In genomic region chr10:44857363-44858016, GRCh38 we compare ENCODE assay signal across 8 cellular contexts. TPM values are rescaled to one million over a fixed set of nuclear protein-coding genes. Genes with fewer than 3 reads are reported as not detected.
DNase-seq lines count a peak whose midpoint lies in the region; ATAC-seq and TF ChIP-seq lines count a peak whose summit lies in the region.

No MANE protein-coding gene starts in this region.

- no peaks in the 10 kb centered on the region for H4K20me1 ChIP-seq in GM23338 (replicated peaks; ENCODE audit: insufficient read depth)
- no peaks in the 10 kb centered on the region for H4K20me1 ChIP-seq in MM.1S (ENCODE audit: insufficient read depth, low read length)

- H3K9ac ChIP-seq in MM.1S (ENCODE audit: low read length) = no peak overlapping the region

- peaks cover 2% of the 10 kb centered on the region; the same call in 1 of the 2 replicates for H3K27me3 ChIP-seq in GM23338 (ENCODE audit: insufficient read depth)
- H3K27me3 ChIP-seq in MM.1S (replicated peaks; ENCODE audit: insufficient read depth, low read length) = no peaks in the 10 kb centered on the region

- DNase-seq in GM04503 (ENCODE audit: low read depth) (peak; percentile 33), GM23338 (ENCODE audit: low spot score) (peak; percentile 95), MM.1S (peak; percentile 59), cerebellar cortex (ENCODE audit: low spot score) (peak; percentile 40), left kidney (ENCODE audit: low read depth, low spot score) (peak; percentile 79)
- peak; percentile 3 to 26 (median 15) for DNase-seq in activated CD4-positive, CD25-positive, alpha-beta regulatory T cell (lab: John Stamatoyannopoulos, UW)
- peak; percentile 12 to 54 (median 28) for DNase-seq in stimulated activated CD4-positive, alpha-beta T cell treated with anti-CD3 and anti-CD28 coated beads, TNF-alpha, amount 100 ng/mL, for 24 hours (ENCODE audit: low read depth in 3 of 3)

- H3K36me3 ChIP-seq in GM23338 (ENCODE audit: insufficient read depth) (no peaks in the 10 kb centered on the region), MM.1S (replicated peaks; ENCODE audit: insufficient read depth, low read length) (no peaks in the 10 kb centered on the region)

- H3K9me3 ChIP-seq in MM.1S (replicated peaks; ENCODE audit: insufficient read depth, low read length) = no peaks in the 10 kb centered on the region

- H3K4me1 Mint-ChIP-seq in GM23338 = peaks cover 21% of the 10 kb centered on the region

- no peaks in the 10 kb centered on the region; the same call in 2 of the 3 replicates for H3K36me3 Mint-ChIP-seq in GM23338 (ENCODE audit: low read depth)

- H3F3A ChIP-seq in GM23338 (replicated peaks; ENCODE audit: low read depth) = no peaks in the 10 kb centered on the region
- 0 out of 2 replicates have a peak, but pooled peaks cover 6% of the 10 kb centered on the region for H3F3A ChIP-seq in MM.1S (ENCODE audit: insufficient read depth, low read length)

- H3K27me3 Mint-ChIP-seq in GM23338 (ENCODE audit: insufficient read depth, low read depth, poor library complexity) = peaks cover 9% of the 10 kb centered on the region

- H3K4me3 ChIP-seq in GM23338 (no peak overlapping the region), MM.1S (ENCODE audit: low read length) (no peak overlapping the region)

- no peak overlapping the region for H3K27ac ChIP-seq in GM23338 (ENCODE audit: low read depth)
- H3K27ac ChIP-seq in MM.1S (ENCODE audit: low read length) = no peak overlapping the region

- TF ChIP-seq CTCF in GM23338 (conservative IDR thresholded peaks at IDR 0.05; ENCODE audit: low read depth in 2 of 2) (peak; percentile 97 to 98), MM.1S (IDR thresholded peaks at IDR 0.05; ENCODE audit: low read length) (peak; percentile 99)

- peak; percentile 91 for ATAC-seq in GM23338
- no peak for ATAC-seq in HG03196 (IDR thresholded peaks at IDR 0.05; ENCODE audit: unreplicated experiment)

- H2AFZ ChIP-seq in GM23338 (no peak overlapping the region), MM.1S (ENCODE audit: low read length) (no peak overlapping the region)

- H3K4me3 Mint-ChIP-seq in GM23338 = no peak overlapping the region

- H3K79me2 ChIP-seq in GM23338 (replicated peaks; ENCODE audit: insufficient read depth) (no peaks in the 10 kb centered on the region), MM.1S (ENCODE audit: low read length) (no peaks in the 10 kb centered on the region)

- H3K4me2 ChIP-seq in GM23338 (no peak overlapping the region), MM.1S (ENCODE audit: low read depth, low read length) (no peak overlapping the region)

- H3K4me1 ChIP-seq in GM23338 (ENCODE audit: insufficient read depth) (peaks cover 5% of the 10 kb centered on the region), MM.1S (ENCODE audit: low read length) (peaks cover 17% of the 10 kb centered on the region)

- H3K9me2 ChIP-seq in GM23338 (ENCODE audit: insufficient read depth) (peaks cover 3% of the 10 kb centered on the region; the same call in 1 of the 2 replicates), MM.1S (replicated peaks; ENCODE audit: insufficient read depth, low read length) (no peaks in the 10 kb centered on the region)

- peaks cover 4% of the 10 kb centered on the region; the same call in 2 of the 3 replicates for H3K9me3 Mint-ChIP-seq in GM23338

- peak overlapping the region; percentile 64; the same call in 1 of the 2 replicates for H3K27ac Mint-ChIP-seq in GM23338

TF ChIP-seq in GM23338, 12 proteins besides CTCF, POLR2A, EP300 and RAD21 (continues in another document):
- TF ChIP-seq ZNF114 (CRISPR knock-in tag; IDR thresholded peaks at IDR 0.05) = no peak
- TF ChIP-seq EZH2 (IDR thresholded peaks at IDR 0.05; ENCODE audit: low read depth, unreplicated experiment) = no peak
- no peak for TF ChIP-seq ZNF331 (CRISPR knock-in tag; IDR thresholded peaks at IDR 0.05; ENCODE audit: low read depth)
- TF ChIP-seq REST (IDR thresholded peaks at IDR 0.05; ENCODE audit: unreplicated experiment) = no peak
- TF ChIP-seq POLR2AphosphoS5 (IDR thresholded peaks at IDR 0.05; ENCODE audit: low read depth) = no peak
- TF ChIP-seq ETS1 (IDR thresholded peaks at IDR 0.05) = no peak
- TF ChIP-seq STAT1 (IDR thresholded peaks at IDR 0.05; ENCODE audit: unreplicated experiment) = no peak
- peak; percentile 12; the same call in 1 of the 2 replicates for TF ChIP-seq CREB1 (CRISPR knock-in tag; IDR thresholded peaks at IDR 0.05; ENCODE audit: low read depth)
- TF ChIP-seq JUNB (IDR thresholded peaks at IDR 0.05; ENCODE audit: unreplicated experiment) = no peak

RNA-seq across cellular contexts. Expression of gene TMEM72, which starts 53.6 kb away (rescaled TPM):
- total RNA-seq in GM23338 (2014; rRNA removed; shearing (Covaris generic)) = not detected in 2 replicates
- not detected in 2 replicates for polyA plus RNA-seq in GM23338 (2016; fragmentation: Nextera tagmentation; extraction: Ambion mirVana)

Comparison
In these comparisons a context has a peak if more than half of its experiments do, and no peak if none do; other contexts are left out.
1. DNase-seq: peak in every context shown above with its lines; median percentile 95 in GM23338; 79 in left kidney; 59 in MM.1S; 40 in cerebellar cortex; 33 in GM04503; 28 in stimulated activated CD4-positive, alpha-beta T cell treated with anti-CD3 and anti-CD28 coated beads, TNF-alpha, amount 100 ng/mL, for 24 hours; 15 in activated CD4-positive, CD25-positive, alpha-beta regulatory T cell.